26 cellular contexts compared by ENCODE assay signal in genomic region chr1:203065191-203065590, GRCh38. TPM values are rescaled to one million over a fixed set of nuclear protein-coding genes. Genes with fewer than 3 reads are reported as not detected.
DNase-seq lines count a peak whose midpoint lies in the region; ATAC-seq, FAIRE-seq and TF ChIP-seq lines count a peak whose summit lies in the region.
"Had no signal": no experiment of that assay in that cellular context is flagged by ENCODE, and none has a peak within 500 bp of the region (broad histone marks: within the 10 kb centered on the region; RNA-seq: fewer than 3 reads in every experiment).

No MANE protein-coding gene starts in this region.

- WGBS in heart left ventricle, 4 donors = 85 to 94% (median 92%) methylated on average over 3 to 7 of the region's 7 CpGs
- WGBS in right cardiac atrium = 80% methylated on average over 7 of the region's 7 CpGs

- ATAC-seq in heart left ventricle (no peak), right cardiac atrium (no peak), gastrocnemius medialis (peak; percentile 22 to 63), HG03378 (IDR thresholded peaks at IDR 0.05; ENCODE audit: unreplicated experiment) (no peak), mucosa of descending colon (no peak)
- ATAC-seq: A549; CD8-positive, alpha-beta T cell; HCT116 had no signal

- H3K9me3 ChIP-seq in heart left ventricle = no peaks in the 10 kb centered on the region
- no peaks in the 10 kb centered on the region for H3K9me3 ChIP-seq in right cardiac atrium (ENCODE audit: control insufficient read depth, low read length)
- no peaks in the 10 kb centered on the region for H3K9me3 ChIP-seq in gastrocnemius medialis
- H3K9me3 ChIP-seq in mucosa of descending colon = no peaks in the 10 kb centered on the region
- H3K9me3 ChIP-seq: A549 had no signal

- no peak for TF ChIP-seq POLR2A in heart left ventricle (IDR thresholded peaks at IDR 0.05)
- TF ChIP-seq POLR2A in gastrocnemius medialis (IDR thresholded peaks at IDR 0.05) = no peak

- intact Hi-C loops in heart left ventricle (cut with DNase I) = loop anchor here in 1 of 10 donors (2.0 kb wide), 1 partner anchor 20 kb away; no protein-coding TSS in a partner anchor
- intact Hi-C loops in right cardiac atrium (cut with DNase I) = no loop called here
- intact Hi-C loops in gastrocnemius medialis (cut with DNase I; ENCODE audit: low total_unique reads) = no loop called here
- intact Hi-C loops in mucosa of descending colon (cut with DNase I, micrococcal nuclease) = no loop called here

- no peak for FAIRE-seq in GM19239 (lab: Jason Lieb, UNC)
- FAIRE-seq: A549, G401.6, GM12892, GM18507, HTR-8/SVneo had no signal

- H3K27ac ChIP-seq in heart left ventricle (peak overlapping the region in 7 of 12 donors; percentile 8 to 95 (median 35)), right cardiac atrium (ENCODE audit: low read length) (no peak overlapping the region), gastrocnemius medialis (peak overlapping the region; percentile 37 to 88 (median 44))
- H3K27ac ChIP-seq: 22Rv1, A549 had no signal

- DNase-seq in heart left ventricle = peak in 1 of 5 donors; percentile 7
- DNase-seq in right cardiac atrium = no peak
- DNase-seq in left kidney (ENCODE audit: low read depth, low spot score) = peak; percentile 72
- peak in 1 of 2 donors; percentile 84 for DNase-seq in gastrocnemius medialis
- DNase-seq in GM19239 (ENCODE audit: insufficient read length, low spot score) = no peak
- DNase-seq in mucosa of descending colon = no peak
- DNase-seq in NOMO-1 treated with dmso at 0.1 percent for 144 hours (lab: John Stamatoyannopoulos, UW; ENCODE audit: unreplicated experiment) = no peak
- DNase-seq: AML-193; Calu3; CD8-positive, alpha-beta T cell; DMS53; DND-41; EL; GOT3; H7; HFFc6; IMR-90 had no signal

- H3K4me3 ChIP-seq in heart left ventricle (no peak overlapping the region), right cardiac atrium (ENCODE audit: low read length) (no peak overlapping the region), gastrocnemius medialis (no peak overlapping the region), mucosa of descending colon (no peak overlapping the region)
- H3K4me3 ChIP-seq: A549 had no signal

- no peak for TF ChIP-seq CTCF in heart left ventricle (IDR thresholded peaks at IDR 0.05)
- no peak for TF ChIP-seq CTCF in gastrocnemius medialis (IDR thresholded peaks at IDR 0.05 in 4 of 5, conservative IDR thresholded peaks at IDR 0.05 in 1 of 5)
- TF ChIP-seq CTCF in mucosa of descending colon (IDR thresholded peaks at IDR 0.05) = no peak

- H3K36me3 ChIP-seq in heart left ventricle (peaks cover 0 to 15% (median 0%) of the 10 kb centered on the region in 9 donors), gastrocnemius medialis (peaks cover 0 to 7% of the 10 kb centered on the region in 2 donors), mucosa of descending colon (ENCODE audit: low read depth) (no peaks in the 10 kb centered on the region)

- H3K4me1 ChIP-seq in heart left ventricle = peaks cover 0 to 45% (median 24%) of the 10 kb centered on the region in 12 donors
- peaks cover 9% of the 10 kb centered on the region for H3K4me1 ChIP-seq in right cardiac atrium (ENCODE audit: control insufficient read depth, insufficient read depth, low read length)
- H3K4me1 ChIP-seq in gastrocnemius medialis = peaks cover 27 to 44% of the 10 kb centered on the region in 2 donors
- no peaks in the 10 kb centered on the region for H3K4me1 ChIP-seq in mucosa of descending colon (ENCODE audit: low read depth)
- H3K4me1 ChIP-seq: A549 had no signal

- no peaks in the 10 kb centered on the region for H3K27me3 ChIP-seq in heart left ventricle
- H3K27me3 ChIP-seq in right cardiac atrium (ENCODE audit: control insufficient read depth, insufficient read depth) = no peaks in the 10 kb centered on the region
- no peaks in the 10 kb centered on the region for H3K27me3 ChIP-seq in gastrocnemius medialis

- in situ Hi-C loops in gastrocnemius medialis (cut with MboI; ENCODE audit: low sequenced_read_pairs in 4 of 4) = no loop called here

RNA-seq across cellular contexts. Expression of gene MYOG, which starts 20.6 kb away (rescaled TPM):
- total RNA-seq in heart left ventricle = not detected
- polyA plus RNA-seq in heart left ventricle = not detected
- total RNA-seq in right cardiac atrium = not detected
- not detected for polyA plus RNA-seq in right cardiac atrium
- 100 to 1,000 TPM in 1 of 4 donors, 10 to 100 TPM in 3; 21.4 to 146 (median 73.1) TPM for total RNA-seq in gastrocnemius medialis
- total RNA-seq in mucosa of descending colon = not detected
- total RNA-seq: Calu3; CD8-positive, alpha-beta T cell; H7; HFFc6; IMR-90 had no signal
- polyA plus RNA-seq: A549, BJ, IMR-90 had no signal

RNA-seq across cellular contexts. Expression of gene PPFIA4, which starts 38.9 kb away (rescaled TPM):
- total RNA-seq in heart left ventricle (10 to 100 TPM; 15.4 to 50.3 (median 36.9) TPM), right cardiac atrium (10 to 100 TPM; 14.0 to 50.3 (median 29.4) TPM), gastrocnemius medialis (10 to 100 TPM in 3 of 4 donors, 1 to 10 TPM in 1; 8.4 to 45.5 (median 33.1) TPM), mucosa of descending colon (1 to 10 TPM in 1 of 3 donors, under 1 TPM in 2; 0.43 to 4.0 (median 0.60) TPM)
- polyA plus RNA-seq in heart left ventricle (10 to 100 TPM; 11.2 to 35.5 TPM), right cardiac atrium (29.3 TPM)

RNA-seq across cellular contexts. Expression of gene TMEM183A, which starts 58.0 kb away (rescaled TPM):
- total RNA-seq in heart left ventricle = 10 to 100 TPM; 20.0 to 34.8 (median 29.9) TPM
- 10 to 100 TPM in 1 of 2 donors, 1 to 10 TPM in 1; 9.5 to 45.7 TPM for polyA plus RNA-seq in heart left ventricle
- total RNA-seq in right cardiac atrium = 10 to 100 TPM; 25.9 to 35.8 (median 28.1) TPM
- 16.0 TPM for polyA plus RNA-seq in right cardiac atrium
- 10 to 100 TPM; 28.7 to 41.4 (median 30.6) TPM for total RNA-seq in gastrocnemius medialis
- 100 to 1,000 TPM in 1 of 3 donors, 10 to 100 TPM in 2; 73.9 to 108 (median 93.2) TPM for total RNA-seq in mucosa of descending colon

Comparison
In these comparisons a context has a peak if more than half of its experiments do, and no peak if none do; other contexts are left out.
1. ATAC-seq: peak in gastrocnemius medialis (2 of 2); none in heart left ventricle (0 of 4), right cardiac atrium (0 of 2), HG03378 (single experiment) and mucosa of descending colon (single experiment).
2. RNA of gene MYOG, which starts 20.6 kb away (total RNA-seq): 21.4 to 146 TPM in gastrocnemius medialis; not detected in heart left ventricle, not detected in right cardiac atrium and not detected in mucosa of descending colon; every median in the first group is over 10 times any median in the second.